ENCODE assay signal across 17 cellular contexts in genomic region chr5:72908666-72909065, GRCh38. TPM values are rescaled to one million over a fixed set of nuclear protein-coding genes. Genes with fewer than 3 reads are reported as not detected.
A peak's percentile ranks its signal among the peaks of the same experiment; 100 is the strongest.
DNase-seq lines count a peak whose midpoint lies in the region; ATAC-seq, FAIRE-seq and TF ChIP-seq lines count a peak whose summit lies in the region.
"Had no signal": no experiment of that assay in that cellular context is flagged by ENCODE, and none has a peak within 500 bp of the region (broad histone marks: within the 10 kb centered on the region; RNA-seq: fewer than 3 reads in every experiment).

No MANE protein-coding gene starts in this region.

- TF ChIP-seq POLR2A in H54 (IDR thresholded peaks at IDR 0.05; ENCODE audit: low read depth, low read length): no peak

- H3K27ac Mint-ChIP-seq in progenitor cell of endocrine pancreas: peak overlapping the region; percentile 42

- H3K9me3 Mint-ChIP-seq in progenitor cell of endocrine pancreas (ENCODE audit: low read depth): no peaks in the 10 kb centered on the region
- H3K9me3 Mint-ChIP-seq: CD8-positive, alpha-beta memory T cell had no signal

- TF ChIP-seq CTCF in AG09319 (IDR thresholded peaks at IDR 0.05; ENCODE audit: low read depth, low read length) (no peak), HFF-Myc (IDR thresholded peaks at IDR 0.05; ENCODE audit: low read depth, low read length, missing control alignments) (no peak), progenitor cell of endocrine pancreas (IDR thresholded peaks at IDR 0.05; ENCODE audit: unreplicated experiment) (no peak)

- no peak overlapping the region for H3K4me3 Mint-ChIP-seq in progenitor cell of endocrine pancreas (ENCODE audit: low read depth)
- H3K4me3 Mint-ChIP-seq: CD8-positive, alpha-beta memory T cell had no signal

- no peak overlapping the region for H3K4me3 ChIP-seq in HFF-Myc (replicated peaks; ENCODE audit: low read depth, low read length)
- H3K4me3 ChIP-seq: BLaER1, Peyer's patch had no signal

- peak; percentile 22 for DNase-seq in AG09319 (ENCODE audit: extremely low read depth, low read depth)
- DNase-seq in HFF-Myc (ENCODE audit: extremely low read depth, low read depth): peak; percentile 24
- DNase-seq in fibroblast of gingiva (ENCODE audit: low read depth): peak; percentile 73
- no peak for DNase-seq in progenitor cell of endocrine pancreas (ENCODE audit: low spot score, unreplicated experiment)
- DNase-seq in NOMO-1 (lab: John Stamatoyannopoulos, UW; ENCODE audit: unreplicated experiment in 2 of 2): no peak
- no peak for DNase-seq in H54 (ENCODE audit: insufficient read length, low spot score)
- DNase-seq: ACHN; CD8-positive, alpha-beta memory T cell; HCEC 1CT; NCI-H1436 treated with DMSO at 0.1 percent for 48 hours; NCI-H2081 treated with DMSO at 0.1 percent for 48 hours; NCI-H226; Peyer's patch; Right ventricle myocardium superior; SK-N-SH had no signal

- peaks cover 27% of the 10 kb centered on the region for H3K36me3 Mint-ChIP-seq in progenitor cell of endocrine pancreas (ENCODE audit: insufficient read depth)

- ATAC-seq in HG02970 (IDR thresholded peaks at IDR 0.05; ENCODE audit: low FRiP score, unreplicated experiment): no peak

- H3K27me3 Mint-ChIP-seq in progenitor cell of endocrine pancreas: no peaks in the 10 kb centered on the region
- H3K27me3 Mint-ChIP-seq: CD8-positive, alpha-beta memory T cell had no signal

- no peak for FAIRE-seq in H54 (lab: Jason Lieb, UNC)

- H3K4me1 Mint-ChIP-seq in progenitor cell of endocrine pancreas (ENCODE audit: low read depth): no peaks in the 10 kb centered on the region
- H3K4me1 Mint-ChIP-seq: CD8-positive, alpha-beta memory T cell had no signal

RNA-seq across cellular contexts. Expression of gene FCHO2, which starts 47.2 kb away (rescaled TPM):
- total RNA-seq in progenitor cell of endocrine pancreas: 23.6 and 30.2 TPM in 2 replicates

Comparison
In these comparisons a context has a peak if more than half of its experiments do, and no peak if none do; other contexts are left out.
1. DNase-seq: peak in AG09319 (single experiment), HFF-Myc (single experiment) and fibroblast of gingiva (single experiment); none in progenitor cell of endocrine pancreas (single experiment), NOMO-1 (0 of 2) and H54 (single experiment).